In genomic region chr3:43093006-43093405, GRCh38 we compare ENCODE assay signal across 33 cellular contexts.
"Had no signal": no experiment of that assay in that cellular context is flagged by ENCODE, and none has a peak within 500 bp of the region (broad histone marks: within the 10 kb centered on the region; RNA-seq: fewer than 3 reads in every experiment).

No MANE protein-coding gene starts in this region.

- H3K27me3 ChIP-seq: adrenal gland, body of pancreas, esophagus squamous epithelium, gastroesophageal sphincter, heart right ventricle, hepatocyte had no signal

- H3K27ac Mint-ChIP-seq: activated CD4-positive, alpha-beta memory T cell treated with anti-CD3 and anti-CD28 coated beads for 36 hours; activated CD4-positive, alpha-beta T cell treated with anti-CD3 and anti-CD28 coated beads for 36 hours; activated CD4-positive, alpha-beta T cell treated with anti-CD3 and anti-CD28 coated beads, Interleukin-2, amount 10 ng/mL, durations not matched to agents 24 days and 14 days; activated CD8-positive, alpha-beta memory T cell treated with anti-CD3 and anti-CD28 coated beads, Interleukin-2, amount 10 ng/mL, durations not matched to agents 7 days and 5 days; activated CD8-positive, alpha-beta T cell treated with anti-CD3 and anti-CD28 coated beads, Interleukin-2, amount 10 ng/mL, durations not matched to agents 7 days and 5 days; activated naive CD4-positive, alpha-beta T cell treated with anti-CD3 and anti-CD28 coated beads for 36 hours; activated naive CD4-positive, alpha-beta T cell treated with anti-CD3 and anti-CD28 coated beads, Interleukin-2, amount 50 U/mL, for 24 hours; activated naive CD8-positive, alpha-beta T cell treated with anti-CD3 and anti-CD28 coated beads for 36 hours; activated naive CD8-positive, alpha-beta T cell treated with anti-CD3 and anti-CD28 coated beads, Interleukin-2, amount 50 U/mL, for 24 hours; activated T-helper 1 cell treated with anti-CD3 and anti-CD28 coated beads, Interleukin-12 subunit alpha, Interleukin-12 subunit beta, Interleukin-2, Interleukin-4 antibody, amounts not matched to agents 30 ng/mL and 10 ng/mL and 1 ng/mL, durations not matched to agents 14 hours and 24 hours and 36 hours; activated T-helper 2 cell treated with anti-CD3 and anti-CD28 coated beads, Interferon-gamma antibody, Interleukin-2, Interleukin-4, amounts not matched to agents 10 μg/mL and 5 μg/mL and 100 μg/mL, durations not matched to agents 14 hours and 24 hours and 36 hours; T-helper 2 cell treated with Interferon-gamma antibody and Interleukin-4, amounts not matched to agents 5 μg/mL and 100 μg/mL, for 36 hours had no signal

- H3K4me1 Mint-ChIP-seq: activated CD4-positive, alpha-beta T cell treated with anti-CD3 and anti-CD28 coated beads for 36 hours; activated CD4-positive, alpha-beta T cell treated with anti-CD3 and anti-CD28 coated beads, Interleukin-2, amount 10 ng/mL, durations not matched to agents 24 days and 14 days; activated CD8-positive, alpha-beta memory T cell treated with anti-CD3 and anti-CD28 coated beads, Interleukin-2, amount 10 ng/mL, durations not matched to agents 7 days and 5 days; activated naive CD8-positive, alpha-beta T cell treated with anti-CD3 and anti-CD28 coated beads, Interleukin-2, amount 50 U/mL, for 24 hours had no signal

- H3K36me3 ChIP-seq: adrenal gland, esophagus squamous epithelium had no signal

- H3K4me3 Mint-ChIP-seq: activated CD4-positive, alpha-beta memory T cell treated with anti-CD3 and anti-CD28 coated beads for 36 hours; activated CD4-positive, alpha-beta T cell treated with anti-CD3 and anti-CD28 coated beads for 36 hours; activated CD4-positive, alpha-beta T cell treated with anti-CD3 and anti-CD28 coated beads, Interleukin-2, amount 10 ng/mL, durations not matched to agents 24 days and 14 days; activated CD8-positive, alpha-beta memory T cell treated with anti-CD3 and anti-CD28 coated beads, Interleukin-2, amount 10 ng/mL, durations not matched to agents 7 days and 5 days; activated CD8-positive, alpha-beta T cell treated with anti-CD3 and anti-CD28 coated beads, Interleukin-2, amount 10 ng/mL, durations not matched to agents 7 days and 5 days; activated naive CD4-positive, alpha-beta T cell treated with anti-CD3 and anti-CD28 coated beads for 36 hours; activated naive CD4-positive, alpha-beta T cell treated with anti-CD3 and anti-CD28 coated beads, Interleukin-2, amount 50 U/mL, for 24 hours; activated naive CD8-positive, alpha-beta T cell treated with anti-CD3 and anti-CD28 coated beads for 36 hours; activated naive CD8-positive, alpha-beta T cell treated with anti-CD3 and anti-CD28 coated beads, Interleukin-2, amount 50 U/mL, for 24 hours; activated T-helper 1 cell treated with anti-CD3 and anti-CD28 coated beads, Interleukin-12 subunit alpha, Interleukin-12 subunit beta, Interleukin-2, Interleukin-4 antibody, amounts not matched to agents 30 ng/mL and 10 ng/mL and 1 ng/mL, durations not matched to agents 14 hours and 24 hours and 36 hours; T-helper 2 cell treated with Interferon-gamma antibody and Interleukin-4, amounts not matched to agents 5 μg/mL and 100 μg/mL, for 36 hours had no signal

- H3K27me3 Mint-ChIP-seq: activated CD4-positive, alpha-beta memory T cell treated with anti-CD3 and anti-CD28 coated beads for 36 hours; activated CD4-positive, alpha-beta T cell treated with anti-CD3 and anti-CD28 coated beads for 36 hours; activated CD4-positive, alpha-beta T cell treated with anti-CD3 and anti-CD28 coated beads, Interleukin-2, amount 10 ng/mL, durations not matched to agents 24 days and 14 days; activated CD8-positive, alpha-beta memory T cell treated with anti-CD3 and anti-CD28 coated beads, Interleukin-2, amount 10 ng/mL, durations not matched to agents 7 days and 5 days; activated naive CD4-positive, alpha-beta T cell treated with anti-CD3 and anti-CD28 coated beads, Interleukin-2, amount 50 U/mL, for 24 hours; activated naive CD8-positive, alpha-beta T cell treated with anti-CD3 and anti-CD28 coated beads for 36 hours; activated naive CD8-positive, alpha-beta T cell treated with anti-CD3 and anti-CD28 coated beads, Interleukin-2, amount 50 U/mL, for 24 hours had no signal

- ATAC-seq: activated CD4-positive, alpha-beta T cell treated with anti-CD3 and anti-CD28 coated beads for 36 hours; activated CD8-positive, alpha-beta memory T cell treated with anti-CD3 and anti-CD28 coated beads, Interleukin-2, amount 10 ng/mL, durations not matched to agents 7 days and 5 days; activated CD8-positive, alpha-beta T cell treated with anti-CD3 and anti-CD28 coated beads, Interleukin-2, amount 10 ng/mL, durations not matched to agents 7 days and 5 days; activated naive CD8-positive, alpha-beta T cell treated with anti-CD3 and anti-CD28 coated beads, Interleukin-2, amount 50 U/mL, for 24 hours; body of pancreas; gastroesophageal sphincter; heart right ventricle had no signal

- H3K9me3 ChIP-seq: adrenal gland, body of pancreas, esophagus squamous epithelium, gastroesophageal sphincter, heart right ventricle had no signal

- H3K27ac ChIP-seq: adrenal gland, body of pancreas, epithelial cell of prostate, esophagus squamous epithelium, heart right ventricle, hepatocyte had no signal

- H3K4me1 ChIP-seq: adrenal gland had no signal

- H3K9me3 Mint-ChIP-seq: activated CD4-positive, alpha-beta memory T cell treated with anti-CD3 and anti-CD28 coated beads for 36 hours; activated CD4-positive, alpha-beta T cell treated with anti-CD3 and anti-CD28 coated beads, Interleukin-2, amount 10 ng/mL, durations not matched to agents 24 days and 14 days; activated naive CD4-positive, alpha-beta T cell treated with anti-CD3 and anti-CD28 coated beads for 36 hours; activated naive CD4-positive, alpha-beta T cell treated with anti-CD3 and anti-CD28 coated beads, Interleukin-2, amount 50 U/mL, for 24 hours; activated naive CD8-positive, alpha-beta T cell treated with anti-CD3 and anti-CD28 coated beads for 36 hours; activated naive CD8-positive, alpha-beta T cell treated with anti-CD3 and anti-CD28 coated beads, Interleukin-2, amount 50 U/mL, for 24 hours; activated T-helper 1 cell treated with anti-CD3 and anti-CD28 coated beads, Interleukin-12 subunit alpha, Interleukin-12 subunit beta, Interleukin-2, Interleukin-4 antibody, amounts not matched to agents 30 ng/mL and 10 ng/mL and 1 ng/mL, durations not matched to agents 14 hours and 24 hours and 36 hours; activated T-helper 2 cell treated with anti-CD3 and anti-CD28 coated beads, Interferon-gamma antibody, Interleukin-2, Interleukin-4, amounts not matched to agents 10 μg/mL and 5 μg/mL and 100 μg/mL, durations not matched to agents 14 hours and 24 hours and 36 hours; T-helper 2 cell treated with Interferon-gamma antibody and Interleukin-4, amounts not matched to agents 5 μg/mL and 100 μg/mL, for 36 hours had no signal

- FAIRE-seq: colon, endometrium, endothelial cell of umbilical vein had no signal

- H3K36me3 Mint-ChIP-seq: activated CD4-positive, alpha-beta memory T cell treated with anti-CD3 and anti-CD28 coated beads for 36 hours; activated CD8-positive, alpha-beta memory T cell treated with anti-CD3 and anti-CD28 coated beads, Interleukin-2, amount 10 ng/mL, durations not matched to agents 7 days and 5 days had no signal

- H3K4me3 ChIP-seq: adrenal gland, body of pancreas, esophagus squamous epithelium, gastroesophageal sphincter, heart right ventricle, hepatocyte had no signal

- H2AFZ ChIP-seq: hepatocyte had no signal

- DNase-seq: activated CD4-positive, alpha-beta memory T cell treated with anti-CD3 and anti-CD28 coated beads for 36 hours; activated CD4-positive, alpha-beta T cell treated with anti-CD3 and anti-CD28 coated beads for 36 hours; activated CD4-positive, alpha-beta T cell treated with anti-CD3 and anti-CD28 coated beads, Interleukin-2, amount 10 ng/mL, durations not matched to agents 24 days and 14 days; activated CD4-positive, CD25-positive, alpha-beta regulatory T cell; activated CD4-positive, CD25-positive, alpha-beta regulatory T cell treated with anti-CD3 and anti-CD28 coated beads, Interleukin-2, amount 50 U/mL, for 72 hours; activated CD8-positive, alpha-beta memory T cell treated with anti-CD3 and anti-CD28 coated beads, Interleukin-2, amount 10 ng/mL, durations not matched to agents 7 days and 5 days; activated CD8-positive, alpha-beta memory T cell treated with anti-CD3 and anti-CD28 coated beads, Interleukin-2, amount 50 U/mL, for 4 hours; activated CD8-positive, alpha-beta T cell treated with anti-CD3 and anti-CD28 coated beads, Interleukin-2, amount 10 ng/mL, durations not matched to agents 7 days and 5 days; activated effector memory CD4-positive, alpha-beta T cell treated with anti-CD3 and anti-CD28 coated beads, Interleukin-2, amount 50 U/mL, for 16 hours; activated naive CD4-positive, alpha-beta T cell treated with anti-CD3 and anti-CD28 coated beads for 36 hours; activated naive CD8-positive, alpha-beta T cell treated with anti-CD3 and anti-CD28 coated beads for 36 hours; activated naive CD8-positive, alpha-beta T cell treated with anti-CD3 and anti-CD28 coated beads, Interleukin-2, amount 50 U/mL, for 24 hours; activated T-cell treated with anti-CD3 and anti-CD28 coated beads, Interleukin-2, amount 50 U/mL, for 1 hour; activated T-cell treated with anti-CD3 and anti-CD28 coated beads, Interleukin-2, amount 50 U/mL, for 48 hours; adrenal gland; aorta; body of pancreas; caudate nucleus; cortex of kidney; effector CD8-positive, alpha-beta T cell; esophagus squamous epithelium; foreskin melanocyte; heart right ventricle had no signal

- H3K4me2 ChIP-seq: hepatocyte had no signal
